In genomic region chr5:52801329-52801728, GRCh38 we compare ENCODE assay signal across 8 cellular contexts. TPM values are rescaled to one million over a fixed set of nuclear protein-coding genes. Genes with fewer than 3 reads are reported as not detected.
DNase-seq lines count a peak whose midpoint lies in the region; ATAC-seq and TF ChIP-seq lines count a peak whose summit lies in the region.

No MANE protein-coding gene starts in this region.

- H3K27ac ChIP-seq in psoas muscle = peak overlapping the region; percentile 94

- whole genome bisulfite sequencing in psoas muscle, 3 donors = 8 to 12% (median 9%) methylated on average over 8 of the region's 8 CpGs

- H3K9me3 ChIP-seq in psoas muscle = no peaks in the 10 kb centered on the region

- TF ChIP-seq CTCF in foreskin fibroblast (IDR thresholded peaks at IDR 0.05; ENCODE audit: low read depth, low read length) = no peak
- no peak for TF ChIP-seq CTCF in psoas muscle (IDR thresholded peaks at IDR 0.05)

- H3K4me1 Mint-ChIP-seq in activated naive CD4-positive, alpha-beta T cell treated with anti-CD3 and anti-CD28 coated beads, Interleukin-2, amount 50 U/mL, for 24 hours = peaks cover 68% of the 10 kb centered on the region

- H3K36me3 ChIP-seq in psoas muscle (ENCODE audit: insufficient read depth in 1 of 2, low read depth in 1 of 2) = peaks cover 0 to 10% of the 10 kb centered on the region in 2 donors

- no peaks in the 10 kb centered on the region for H3K27me3 Mint-ChIP-seq in activated naive CD4-positive, alpha-beta T cell treated with anti-CD3 and anti-CD28 coated beads, Interleukin-2, amount 50 U/mL, for 24 hours

- H3K27me3 ChIP-seq in psoas muscle (ENCODE audit: insufficient read depth in 3 of 3, low read length in 2 of 3) = no peaks in the 10 kb centered on the region

- DNase-seq in activated naive CD4-positive, alpha-beta T cell (lab: John Stamatoyannopoulos, UW) = no peak
- DNase-seq in UCSD-AML1 (lab: John Stamatoyannopoulos, UW; ENCODE audit: unreplicated experiment) = peak; percentile 6
- peak in 1 of 2 donors; percentile 50 for DNase-seq in foreskin fibroblast
- DNase-seq in psoas muscle = no peak
- no peak for DNase-seq in central memory CD4-positive, alpha-beta T cell
- DNase-seq in ureter (ENCODE audit: low spot score) = no peak
- DNase-seq in occipital lobe (lab: John Stamatoyannopoulos, UW) = no peak

- ATAC-seq in psoas muscle = peak in 1 of 4 donors; percentile 13

- intact Hi-C loops in psoas muscle (cut with DNase I) = loop anchor here in 1 of 2 donors (5.0 kb wide), 1 partner anchor 56 kb away; no protein-coding TSS in a partner anchor

- H3K4me3 ChIP-seq in foreskin fibroblast (ENCODE audit: low read depth in 1 of 2, low read length in 2 of 2) (peak overlapping the region; percentile 69 to 83), psoas muscle (peak overlapping the region; percentile 83)

- no peaks in the 10 kb centered on the region for H3K9me3 Mint-ChIP-seq in activated naive CD4-positive, alpha-beta T cell treated with anti-CD3 and anti-CD28 coated beads, Interleukin-2, amount 50 U/mL, for 24 hours

- H3K4me1 ChIP-seq in psoas muscle = peaks cover 45% of the 10 kb centered on the region

- peak overlapping the region; percentile 98 for H3K4me3 Mint-ChIP-seq in activated naive CD4-positive, alpha-beta T cell treated with anti-CD3 and anti-CD28 coated beads, Interleukin-2, amount 50 U/mL, for 24 hours

- H3K36me3 Mint-ChIP-seq in activated naive CD4-positive, alpha-beta T cell treated with anti-CD3 and anti-CD28 coated beads, Interleukin-2, amount 50 U/mL, for 24 hours = peaks cover 26% of the 10 kb centered on the region

- peak overlapping the region; percentile 96 for H3K27ac Mint-ChIP-seq in activated naive CD4-positive, alpha-beta T cell treated with anti-CD3 and anti-CD28 coated beads, Interleukin-2, amount 50 U/mL, for 24 hours

RNA-seq across cellular contexts. Expression of gene ITGA1, which starts 13.6 kb away (rescaled TPM):
- total RNA-seq in psoas muscle = 10 to 100 TPM; 13.0 to 29.3 (median 17.4) TPM
- polyA plus RNA-seq in psoas muscle = 1 to 10 TPM; 3.4 to 3.7 (median 3.5) TPM
- total RNA-seq in ureter = 170 TPM
- 7.2 TPM for total RNA-seq in occipital lobe

RNA-seq across cellular contexts. Expression of gene PELO, which starts 13.6 kb away (rescaled TPM):
- total RNA-seq in psoas muscle (10 to 100 TPM; 24.8 to 30.1 (median 25.3) TPM), ureter (44.7 TPM), occipital lobe (36.2 TPM)
- 10 to 100 TPM; 13.1 to 26.7 (median 26.6) TPM for polyA plus RNA-seq in psoas muscle
